Comparison of ENCODE assay signal across 21 cellular contexts in genomic region chr3:45889278-45889833, GRCh38. TPM values are rescaled to one million over a fixed set of nuclear protein-coding genes. Genes with fewer than 3 reads are reported as not detected.
DNase-seq lines count a peak whose midpoint lies in the region; ATAC-seq and TF ChIP-seq lines count a peak whose summit lies in the region.
"Had no signal": no experiment of that assay in that cellular context is flagged by ENCODE, and none has a peak within 500 bp of the region (broad histone marks: within the 10 kb centered on the region; RNA-seq: fewer than 3 reads in every experiment).

No MANE protein-coding gene starts in this region.

- H3K4me3 ChIP-seq in SU-DHL-6 (ENCODE audit: insufficient read depth, low read length, poor library complexity, severe bottlenecking), result no peak overlapping the region
- H3K4me3 ChIP-seq in lower lobe of right lung, result no peak overlapping the region
- H3K4me3 ChIP-seq: A549 had no signal

- in situ Hi-C loops in GM13976 (cut with MboI; ENCODE audit: low sequenced_read_pairs, unreplicated experiment) (no loop called here), ACHN (cut with HindIII; ENCODE audit: low pct_ligation_motif_present, low pct_unique_long_range_greater_than_20kb, low sequenced_read_pairs) (no loop called here)

- H2AFZ ChIP-seq in SU-DHL-6 (ENCODE audit: low read depth, low read length, severe bottlenecking), result no peak overlapping the region

- TF ChIP-seq CTCF in CD4-positive, alpha-beta T cell (IDR thresholded peaks at IDR 0.05), result no peak
- no peak for TF ChIP-seq CTCF in GM13976 (IDR thresholded peaks at IDR 0.05; ENCODE audit: borderline replicate concordance, control extremely low read depth, extremely low read depth, insufficient read depth, missing control alignments)
- TF ChIP-seq CTCF in SU-DHL-6 (IDR thresholded peaks at IDR 0.05; ENCODE audit: insufficient read depth, low read length, poor library complexity, severe bottlenecking), result no peak
- no peak for TF ChIP-seq CTCF in lower lobe of right lung (IDR thresholded peaks at IDR 0.05)

- DNase-seq in CD4-positive, alpha-beta T cell, result no peak
- DNase-seq in GM13976 (ENCODE audit: low spot score) (peak; percentile 51), NCI-H748 (lab: John Stamatoyannopoulos, UW; ENCODE audit: unreplicated experiment) (no peak), ACHN (no peak), lower lobe of right lung (no peak)
- DNase-seq in stimulated activated naive B cell treated with anti-CD40 and anti-IgM and Interleukin-4, amounts not matched to agents 10 μg/mL and 1 μg/mL and 100 μg/mL, for 72 hours, result no peak
- DNase-seq: DMS79 treated with DMSO at 0.1 percent for 48 hours, NCI-H1092, NCI-H146, NCI-H2029 treated with DMSO at 0.1 percent for 48 hours, NCI-H2171, NCI-H526 treated with DMSO at 0.1 percent for 48 hours, Right ventricle myocardium superior had no signal

- H3K9me3 ChIP-seq in CD4-positive, alpha-beta T cell (ENCODE audit: control insufficient read depth, low read length), result no peaks in the 10 kb centered on the region
- H3K9me3 ChIP-seq in SU-DHL-6 (ENCODE audit: insufficient read depth, low read length) (no peaks in the 10 kb centered on the region), lower lobe of right lung (no peaks in the 10 kb centered on the region)
- H3K9me3 ChIP-seq: A549 had no signal

- intact Hi-C loops in CD4-positive, alpha-beta T cell (cut with DNase I, micrococcal nuclease), result loop anchor here in 1 of 2 experiments (5.0 kb wide), 1 partner anchor 47 kb away; the partner anchor contains the start of gene LZTFL1
- intact Hi-C loops in lower lobe of right lung (cut with DNase I), result no loop called here

- no peaks in the 10 kb centered on the region for H3K9me2 ChIP-seq in SU-DHL-6 (replicated peaks; ENCODE audit: insufficient read depth, low read length)

- no peak overlapping the region for H3K4me3 Mint-ChIP-seq in CD4-positive, alpha-beta T cell
- H3K4me3 Mint-ChIP-seq in stimulated activated naive B cell treated with anti-CD40 and anti-IgM and Interleukin-4, amounts not matched to agents 10 μg/mL and 1 μg/mL and 100 μg/mL, for 72 hours, result no peak overlapping the region

- no peak overlapping the region for H3K27ac ChIP-seq in CD4-positive, alpha-beta T cell (ENCODE audit: low read depth, low read length)
- peak overlapping the region; percentile 56 for H3K27ac ChIP-seq in SU-DHL-6 (ENCODE audit: low read depth, low read length)
- H3K27ac ChIP-seq in lower lobe of right lung, result no peak overlapping the region
- H3K27ac ChIP-seq: A549, C4-2B, KMS-11 had no signal

- POLR2A ChIA-PET in CD4-positive, alpha-beta T cell (lab: Charles Lee), result interaction anchor here (0.7 kb wide), 1 partner anchor 933 kb away, joined by 5 read pairs; no protein-coding TSS in a partner anchor

- H3K27me3 Mint-ChIP-seq in CD4-positive, alpha-beta T cell, result peaks cover 4% of the 10 kb centered on the region
- peaks cover 4 to 7% of the 10 kb centered on the region in 2 donors for H3K27me3 Mint-ChIP-seq in stimulated activated naive B cell treated with anti-CD40 and anti-IgM and Interleukin-4, amounts not matched to agents 10 μg/mL and 1 μg/mL and 100 μg/mL, for 72 hours

- H3K27me3 ChIP-seq in CD4-positive, alpha-beta T cell (ENCODE audit: control insufficient read depth, insufficient read depth, low read length), result no peaks in the 10 kb centered on the region
- H3K27me3 ChIP-seq in SU-DHL-6 (ENCODE audit: low read length) (no peaks in the 10 kb centered on the region), lower lobe of right lung (ENCODE audit: low read depth) (no peaks in the 10 kb centered on the region)

- H3K79me2 ChIP-seq in SU-DHL-6 (ENCODE audit: insufficient read depth, low read length), result no peaks in the 10 kb centered on the region

- H3F3A ChIP-seq in SU-DHL-6 (ENCODE audit: insufficient read depth), result no peaks in the 10 kb centered on the region; the same call in 1 of the 2 replicates

- no peaks in the 10 kb centered on the region for H3K4me1 ChIP-seq in lower lobe of right lung
- H3K4me1 ChIP-seq: A549 had no signal

- peak overlapping the region; percentile 28 for H3K4me2 ChIP-seq in SU-DHL-6 (ENCODE audit: low read depth, low read length, poor library complexity, severe bottlenecking)
- H3K4me2 ChIP-seq: A549, KMS-11 had no signal

- H3K27ac Mint-ChIP-seq in CD4-positive, alpha-beta T cell, result peak overlapping the region; percentile 55
- H3K27ac Mint-ChIP-seq in stimulated activated naive B cell treated with anti-CD40 and anti-IgM and Interleukin-4, amounts not matched to agents 10 μg/mL and 1 μg/mL and 100 μg/mL, for 72 hours, result no peak overlapping the region

- no peak for ATAC-seq in CD4-positive, alpha-beta T cell (ENCODE audit: poor library complexity)
- peak; percentile 78 to 89 for ATAC-seq in stimulated activated naive B cell treated with anti-CD40 and anti-IgM and Interleukin-4, amounts not matched to agents 10 μg/mL and 1 μg/mL and 100 μg/mL, for 72 hours (replicated peaks)
- no peak for ATAC-seq in lower lobe of right lung
- ATAC-seq: A549 had no signal

- CTCF ChIA-PET in CD4-positive, alpha-beta T cell (lab: Charles Lee), result no interaction called here

- H3K9ac ChIP-seq in SU-DHL-6 (ENCODE audit: low read length), result no peak overlapping the region
- H3K9ac ChIP-seq: KMS-11 had no signal

- H3K4me1 Mint-ChIP-seq in CD4-positive, alpha-beta T cell (ENCODE audit: low read depth), result peaks cover 67% of the 10 kb centered on the region
- peaks cover 45 to 83% of the 10 kb centered on the region in 2 donors for H3K4me1 Mint-ChIP-seq in stimulated activated naive B cell treated with anti-CD40 and anti-IgM and Interleukin-4, amounts not matched to agents 10 μg/mL and 1 μg/mL and 100 μg/mL, for 72 hours

- no peaks in the 10 kb centered on the region for H4K20me1 ChIP-seq in SU-DHL-6 (ENCODE audit: low read depth, low read length)

- H3K36me3 Mint-ChIP-seq in CD4-positive, alpha-beta T cell (ENCODE audit: low read depth), result no peaks in the 10 kb centered on the region
- peaks cover 0 to 2% of the 10 kb centered on the region in 2 donors for H3K36me3 Mint-ChIP-seq in stimulated activated naive B cell treated with anti-CD40 and anti-IgM and Interleukin-4, amounts not matched to agents 10 μg/mL and 1 μg/mL and 100 μg/mL, for 72 hours

- no peaks in the 10 kb centered on the region for H3K9me3 Mint-ChIP-seq in CD4-positive, alpha-beta T cell
- H3K9me3 Mint-ChIP-seq in stimulated activated naive B cell treated with anti-CD40 and anti-IgM and Interleukin-4, amounts not matched to agents 10 μg/mL and 1 μg/mL and 100 μg/mL, for 72 hours, result peaks cover 0 to 1% of the 10 kb centered on the region in 2 donors

- H3K36me3 ChIP-seq in SU-DHL-6 (ENCODE audit: low read length), result no peaks in the 10 kb centered on the region
- H3K36me3 ChIP-seq in lower lobe of right lung, result no peaks in the 10 kb centered on the region

RNA-seq across cellular contexts. Expression of gene CCR9, which starts 3.0 kb away (rescaled TPM):
- total RNA-seq in CD4-positive, alpha-beta T cell, result 1 to 10 TPM; 6.5 to 7.4 TPM
- not detected for total RNA-seq in lower lobe of right lung
- total RNA-seq: G401, H4, HT-29, M059J, Right ventricle myocardium superior had no signal

RNA-seq across cellular contexts. Expression of gene LZTFL1, which starts 47.4 kb away (rescaled TPM):
- total RNA-seq in CD4-positive, alpha-beta T cell, result 1 to 10 TPM; 9.6 to 10.0 TPM
- 26.8 TPM for total RNA-seq in lower lobe of right lung

RNA-seq across cellular contexts. Expression of gene CXCR6, which starts 53.9 kb away (rescaled TPM):
- total RNA-seq in CD4-positive, alpha-beta T cell, result 1 to 10 TPM; 1.7 to 2.0 TPM
- total RNA-seq in lower lobe of right lung, result 4.3 TPM
- total RNA-seq: H4, HT-29, M059J had no signal

Comparison
In these comparisons a context has a peak if more than half of its experiments do, and no peak if none do; other contexts are left out.
1. ATAC-seq: peak in stimulated activated naive B cell treated with anti-CD40 and anti-IgM and Interleukin-4, amounts not matched to agents 10 μg/mL and 1 μg/mL and 100 μg/mL, for 72 hours (2 of 2); none in CD4-positive, alpha-beta T cell (single experiment) and lower lobe of right lung (0 of 2).